ENCODE assay signal across 18 cellular contexts in the genomic region with DNA sequence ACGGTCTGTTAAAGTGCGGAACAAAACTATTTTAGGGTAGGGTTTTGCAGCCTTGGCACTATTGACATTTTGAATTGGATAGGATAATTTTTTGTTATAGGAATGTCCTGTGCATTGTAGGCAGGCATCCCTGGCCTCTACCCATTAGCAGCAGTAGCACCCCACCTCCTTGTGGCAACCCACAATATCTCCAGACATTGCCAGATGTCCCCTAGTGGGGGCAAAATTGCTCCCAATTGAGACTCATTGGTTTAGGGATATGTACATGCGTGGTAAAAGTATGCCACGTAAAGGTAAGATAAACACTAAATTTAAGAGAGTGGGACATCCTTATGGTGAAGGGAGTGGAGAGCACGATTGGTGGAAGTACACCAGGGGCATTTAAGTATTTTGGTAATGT. TPM values are rescaled to one million over a fixed set of nuclear protein-coding genes. Genes with fewer than 3 reads are reported as not detected.
DNase-seq lines count a peak whose midpoint lies in the region; ATAC-seq and TF ChIP-seq lines count a peak whose summit lies in the region.
"Had no signal": no experiment of that assay in that cellular context is flagged by ENCODE, and none has a peak within 500 bp of the region (broad histone marks: within the 10 kb centered on the region; RNA-seq: fewer than 3 reads in every experiment).

No MANE protein-coding gene starts in this region.

- DNase-seq in CD4-positive, CD25-positive, alpha-beta regulatory T cell: peak in 1 of 3 donors; percentile 20
- DNase-seq in Jurkat, Clone E6-1 (ENCODE audit: low read depth, low spot score): peak; percentile 24
- DNase-seq in T-helper 17 cell: no peak
- DNase-seq in foreskin keratinocyte: no peak
- no peak for DNase-seq in MV-4-11 (lab: John Stamatoyannopoulos, UW)
- no peak for DNase-seq in stomach
- no peak for DNase-seq in adrenal gland
- no peak for DNase-seq in transverse colon
- DNase-seq: activated CD4-positive, alpha-beta T cell treated with anti-CD3 and anti-CD28 coated beads, Interleukin-2, amount 10 ng/mL, durations not matched to agents 24 days and 14 days; activated CD8-positive, alpha-beta memory T cell treated with anti-CD3 and anti-CD28 coated beads, Interleukin-2, amount 50 U/mL, for 4 hours; GDM1; KG1; NCI-H1092; NCI-H2081; NCI-H446 treated with DMSO at 0.1 percent for 48 hours; stimulated activated CD4-positive, alpha-beta T cell treated with anti-CD3 and anti-CD28 coated beads, Interleukin-4, amount 100 ng/mL, for 4 hours had no signal

- TF ChIP-seq CTCF in foreskin keratinocyte (conservative IDR thresholded peaks at IDR 0.05) (peak; percentile 20), stomach (IDR thresholded peaks at IDR 0.05) (no peak), adrenal gland (IDR thresholded peaks at IDR 0.05) (no peak), transverse colon (IDR thresholded peaks at IDR 0.05) (no peak)

- no peaks in the 10 kb centered on the region for H3K9me3 ChIP-seq in CD4-positive, CD25-positive, alpha-beta regulatory T cell (ENCODE audit: control insufficient read depth in 2 of 2, low read length in 2 of 2)
- H3K9me3 ChIP-seq in T-helper 17 cell (ENCODE audit: control insufficient read depth, low read length, poor library complexity, severe bottlenecking): no peaks in the 10 kb centered on the region
- H3K9me3 ChIP-seq in stomach: no peaks in the 10 kb centered on the region
- no peaks in the 10 kb centered on the region for H3K9me3 ChIP-seq in adrenal gland (replicated peaks in 1 of 3)
- H3K9me3 ChIP-seq in transverse colon: no peaks in the 10 kb centered on the region
- H3K9me3 ChIP-seq: A549; BLaER1 treated with 17β-estradiol and CSF1 and Interleukin-3, amounts not matched to agents 10 nM and 100 nM had no signal

- peaks cover 3% of the 10 kb centered on the region for H3K27me3 Mint-ChIP-seq in CD4-positive, CD25-positive, alpha-beta regulatory T cell
- no peaks in the 10 kb centered on the region for H3K27me3 Mint-ChIP-seq in T-helper 17 cell
- H3K27me3 Mint-ChIP-seq: activated CD4-positive, alpha-beta T cell treated with anti-CD3 and anti-CD28 coated beads, Interleukin-2, amount 10 ng/mL, durations not matched to agents 24 days and 14 days had no signal

- no peaks in the 10 kb centered on the region for H3K36me3 ChIP-seq in CD4-positive, CD25-positive, alpha-beta regulatory T cell (ENCODE audit: control insufficient read depth, insufficient read depth, low read length)
- H3K36me3 ChIP-seq in stomach (no peaks in the 10 kb centered on the region), adrenal gland (replicated peaks in 1 of 2) (no peaks in the 10 kb centered on the region), transverse colon (no peaks in the 10 kb centered on the region)

- peaks cover 71% of the 10 kb centered on the region for H3K4me1 ChIP-seq in CD4-positive, CD25-positive, alpha-beta regulatory T cell (ENCODE audit: control insufficient read depth, insufficient read depth, low read length, poor library complexity, severe bottlenecking)
- H3K4me1 ChIP-seq in foreskin keratinocyte (peaks cover 18% of the 10 kb centered on the region), stomach (peaks cover 3 to 64% (median 34%) of the 10 kb centered on the region in 4 donors), adrenal gland (replicated peaks in 1 of 2) (peaks cover 10 to 36% of the 10 kb centered on the region in 2 donors), transverse colon (peaks cover 0 to 36% (median 12%) of the 10 kb centered on the region in 4 donors)

- in situ Hi-C loops in transverse colon (cut with MboI; ENCODE audit: low pct_ligation_motif_present in 1 of 4, low pct_unique_long_range_greater_than_20kb in 1 of 4, low sequenced_read_pairs in 3 of 4): no loop called here

- H3K27ac ChIP-seq in CD4-positive, CD25-positive, alpha-beta regulatory T cell (ENCODE audit: insufficient read depth, low read length, poor library complexity, severe bottlenecking): no peak overlapping the region
- H3K27ac ChIP-seq in foreskin keratinocyte: no peak overlapping the region
- no peak overlapping the region for H3K27ac ChIP-seq in stomach
- no peak overlapping the region for H3K27ac ChIP-seq in adrenal gland
- no peak overlapping the region for H3K27ac ChIP-seq in transverse colon
- H3K27ac ChIP-seq: A549; BLaER1 treated with 17β-estradiol and CSF1 and Interleukin-3, amounts not matched to agents 10 nM and 100 nM had no signal

- intact Hi-C loops in stomach (cut with DNase I; ENCODE audit: low total_unique reads): loop anchor here (10.0 kb wide), 1 partner anchor 130 kb away; a partner anchor contains a TSS
- intact Hi-C loops in adrenal gland (cut with DNase I): loop anchor here in 1 of 2 donors (10.0 kb wide), 1 partner anchor 50 kb away; no protein-coding TSS in a partner anchor
- intact Hi-C loops in transverse colon (cut with DNase I; ENCODE audit: low total_unique reads): no loop called here

- H3K27me3 ChIP-seq in CD4-positive, CD25-positive, alpha-beta regulatory T cell (ENCODE audit: control insufficient read depth, insufficient read depth, low read length): no peaks in the 10 kb centered on the region
- H3K27me3 ChIP-seq in foreskin keratinocyte (no peaks in the 10 kb centered on the region), stomach (no peaks in the 10 kb centered on the region), adrenal gland (no peaks in the 10 kb centered on the region), transverse colon (no peaks in the 10 kb centered on the region)
- H3K27me3 ChIP-seq: BLaER1 treated with 17β-estradiol and CSF1 and Interleukin-3, amounts not matched to agents 10 nM and 100 nM had no signal

- H3K27ac Mint-ChIP-seq in CD4-positive, CD25-positive, alpha-beta regulatory T cell: peak overlapping the region in 1 of 3 donors; percentile 33
- H3K27ac Mint-ChIP-seq in T-helper 17 cell: peak overlapping the region; percentile 90
- H3K27ac Mint-ChIP-seq: activated CD4-positive, alpha-beta T cell treated with anti-CD3 and anti-CD28 coated beads, Interleukin-2, amount 10 ng/mL, durations not matched to agents 24 days and 14 days had no signal

- no peak for TF ChIP-seq POLR2A in stomach (IDR thresholded peaks at IDR 0.05)
- no peak for TF ChIP-seq POLR2A in adrenal gland (IDR thresholded peaks at IDR 0.05)
- no peak for TF ChIP-seq POLR2A in transverse colon (IDR thresholded peaks at IDR 0.05)

- peaks cover 32 to 64% (median 50%) of the 10 kb centered on the region in 4 donors for H3K4me1 Mint-ChIP-seq in CD4-positive, CD25-positive, alpha-beta regulatory T cell
- peaks cover 50% of the 10 kb centered on the region for H3K4me1 Mint-ChIP-seq in T-helper 17 cell

- peaks cover 0 to 2% (median 0%) of the 10 kb centered on the region in 7 donors for H3K9me3 Mint-ChIP-seq in CD4-positive, CD25-positive, alpha-beta regulatory T cell
- H3K9me3 Mint-ChIP-seq: activated CD4-positive, alpha-beta T cell treated with anti-CD3 and anti-CD28 coated beads, Interleukin-2, amount 10 ng/mL, durations not matched to agents 24 days and 14 days had no signal

- WGBS in stomach, 5 donors: 80 to 97% (median 94%) methylated on average over 5 of the region's 5 CpGs
- WGBS in adrenal gland, 4 donors: 89 to 97% (median 94%) methylated on average over 5 of the region's 5 CpGs
- 93 to 94% methylated on average over 2 to 5 of the region's 5 CpGs for whole genome bisulfite sequencing in transverse colon (ENCODE audit: low coverage in 1 of 2), 2 donors

- TF ChIP-seq EP300 in stomach (IDR thresholded peaks at IDR 0.05) (no peak), transverse colon (IDR thresholded peaks at IDR 0.05; ENCODE audit: low read depth) (no peak)

- peak overlapping the region; percentile 86 for H3K4me3 ChIP-seq in CD4-positive, CD25-positive, alpha-beta regulatory T cell (ENCODE audit: low read depth, low read length)
- H3K4me3 ChIP-seq in Jurkat, Clone E6-1 (ENCODE audit: low read length): no peak overlapping the region
- H3K4me3 ChIP-seq in stomach (no peak overlapping the region), adrenal gland (no peak overlapping the region), transverse colon (no peak overlapping the region)
- H3K4me3 ChIP-seq: A549; BLaER1 treated with 17β-estradiol and CSF1 and Interleukin-3, amounts not matched to agents 10 nM and 100 nM had no signal

- H3K4me3 Mint-ChIP-seq in CD4-positive, CD25-positive, alpha-beta regulatory T cell: peak overlapping the region in 2 of 4 donors; percentile 15 to 45
- peak overlapping the region; percentile 3 for H3K4me3 Mint-ChIP-seq in T-helper 17 cell

- no peak for ATAC-seq in CD4-positive, CD25-positive, alpha-beta regulatory T cell (ENCODE audit: low read depth in 2 of 2)
- ATAC-seq in T-helper 17 cell (no peak), foreskin keratinocyte (no peak)
- ATAC-seq: A549 had no signal

- no peaks in the 10 kb centered on the region for H3K36me3 Mint-ChIP-seq in CD4-positive, CD25-positive, alpha-beta regulatory T cell
- H3K36me3 Mint-ChIP-seq in T-helper 17 cell (ENCODE audit: low read depth): no peaks in the 10 kb centered on the region

RNA-seq across cellular contexts. Expression of a gene that starts 4.6 kb away (rescaled TPM):
- total RNA-seq in CD4-positive, CD25-positive, alpha-beta regulatory T cell: 37.7 TPM
- polyA plus RNA-seq in CD4-positive, CD25-positive, alpha-beta regulatory T cell: 1 to 10 TPM; 7.3 to 9.9 (median 7.7) TPM
- polyA plus RNA-seq in Jurkat, Clone E6-1 (2012; ENCODE audit: insufficient read depth, insufficient read length): 11.5 TPM
- 10 to 100 TPM; 39.0 to 45.1 TPM for total RNA-seq in T-helper 17 cell
- total RNA-seq in foreskin keratinocyte: 37.5 and 38.4 TPM in 2 replicates
- polyA plus RNA-seq in foreskin keratinocyte: 3.8 and 4.1 TPM in 2 replicates
- 10 to 100 TPM; 10.4 to 83.5 (median 18.7) TPM for total RNA-seq in stomach
- 1 to 10 TPM; 4.4 to 5.7 (median 5.3) TPM for polyA plus RNA-seq in stomach
- total RNA-seq in adrenal gland: 10 to 100 TPM; 13.8 to 32.6 (median 21.7) TPM
- 10 to 100 TPM in 1 of 3 donors, 1 to 10 TPM in 2; 3.1 to 13.0 (median 3.5) TPM for polyA plus RNA-seq in adrenal gland
- total RNA-seq in transverse colon: 10 to 100 TPM; 15.7 to 31.8 (median 27.6) TPM

RNA-seq across cellular contexts. Expression of a gene that starts 40.7 kb away (rescaled TPM):
- total RNA-seq in CD4-positive, CD25-positive, alpha-beta regulatory T cell: 57.1 TPM
- 10 to 100 TPM; 37.7 to 48.7 (median 44.7) TPM for polyA plus RNA-seq in CD4-positive, CD25-positive, alpha-beta regulatory T cell
- 30.0 TPM for polyA plus RNA-seq in Jurkat, Clone E6-1 (2012; ENCODE audit: insufficient read depth, insufficient read length)
- total RNA-seq in T-helper 17 cell: 10 to 100 TPM; 38.6 to 39.3 TPM
- total RNA-seq in foreskin keratinocyte: 21.4 and 23.0 TPM in 2 replicates
- 12.7 and 19.6 TPM in 2 replicates for polyA plus RNA-seq in foreskin keratinocyte
- total RNA-seq in stomach: 10 to 100 TPM; 12.5 to 33.4 (median 24.3) TPM
- 10 to 100 TPM in 2 of 3 donors, 1 to 10 TPM in 1; 8.9 to 26.2 (median 10.2) TPM for polyA plus RNA-seq in stomach
- 10 to 100 TPM in 4 of 8 donors, 1 to 10 TPM in 4; 2.6 to 12.5 (median 9.7) TPM for total RNA-seq in adrenal gland
- polyA plus RNA-seq in adrenal gland: 10 to 100 TPM in 2 of 3 donors, 1 to 10 TPM in 1; 8.5 to 13.4 (median 13.1) TPM
- 100 to 1,000 TPM in 3 of 4 donors, 10 to 100 TPM in 1; 59.8 to 611 (median 122) TPM for total RNA-seq in transverse colon
